In the genomic region with DNA sequence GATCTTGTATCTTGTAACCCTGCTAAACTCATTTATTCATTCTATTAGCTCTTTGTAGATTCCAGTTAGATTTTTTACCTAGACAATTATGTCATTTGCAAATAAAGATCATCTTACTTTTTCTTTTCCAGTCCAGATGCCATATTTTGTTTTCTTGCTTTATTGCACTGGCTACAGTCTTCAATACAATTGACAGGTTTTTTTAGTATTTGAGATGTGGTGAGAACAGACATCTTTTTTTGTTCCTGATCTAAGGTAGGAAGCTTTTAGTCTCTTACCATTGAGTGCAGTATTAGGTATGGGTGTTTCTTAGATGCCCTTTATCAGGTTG, we compare ENCODE assay signal across 35 cellular contexts. TPM values are rescaled to one million over a fixed set of nuclear protein-coding genes. Genes with fewer than 3 reads are reported as not detected.
"Had no signal": no experiment of that assay in that cellular context is flagged by ENCODE, and none has a peak within 500 bp of the region (broad histone marks: within the 10 kb centered on the region; RNA-seq: fewer than 3 reads in every experiment).

No MANE protein-coding gene starts in this region.

- H3K27me3 Mint-ChIP-seq: activated B cell treated with CpG ODN at 0.5 μM for 24 hours; activated CD8-positive, alpha-beta T cell treated with anti-CD3 and anti-CD28 coated beads for 36 hours; activated naive CD8-positive, alpha-beta T cell; activated T-helper 17 cell treated with anti-CD3 and anti-CD28 coated beads, Interleukin-2, amount 50 U/mL, for 72 hours; central memory CD8-positive, alpha-beta T cell; dendritic cell treated with granulocyte-macrophage colony-stimulating factor and Interleukin-4, amounts not matched to agents 40 ng/mL and 50 ng/mL, for 4 days; T-helper 17 cell had no signal

- ATAC-seq: activated CD4-positive, CD25-positive, alpha-beta regulatory T cell treated with anti-CD3 and anti-CD28 coated beads, Interleukin-2, amount 50 U/mL, for 24 hours; activated CD8-positive, alpha-beta T cell treated with anti-CD3 and anti-CD28 coated beads for 36 hours; activated T-cell treated with anti-CD3 and anti-CD28 coated beads, Interleukin-2, amount 50 U/mL, for 4 hours; activated T-helper 17 cell treated with anti-CD3 and anti-CD28 coated beads, Interleukin-2, amount 50 U/mL, for 72 hours; foreskin keratinocyte; gastrocnemius medialis; heart left ventricle; T-helper 17 cell had no signal

- DNase-seq: activated B cell treated with CpG ODN at 0.5 μM for 24 hours; activated CD4-positive, alpha-beta T cell treated with anti-CD3 and anti-CD28 coated beads for 48 hours; activated CD4-positive, alpha-beta T cell treated with anti-CD3 and anti-CD28 coated beads, Interleukin-2, amount 50 U/mL, for 1 hour; activated CD4-positive, alpha-beta T cell treated with anti-CD3 and anti-CD28 coated beads, Interleukin-2, amount 50 U/mL, for 48 hours; activated CD8-positive, alpha-beta memory T cell treated with anti-CD3 and anti-CD28 coated beads for 24 hours; activated CD8-positive, alpha-beta T cell treated with anti-CD3 and anti-CD28 coated beads for 36 hours; activated effector memory CD4-positive, alpha-beta T cell treated with Interleukin-2 at 50 U/mL for 16 hours; activated gamma-delta T cell treated with Interleukin-2 at 50 U/mL for 16 hours; activated naive CD4-positive, alpha-beta T cell treated with anti-CD3 and anti-CD28 coated beads, Interleukin-2, amount 50 U/mL, for 16 hours; activated naive CD4-positive, alpha-beta T cell treated with Interleukin-2 at 50 U/mL for 16 hours; activated T-cell treated with anti-CD3 and anti-CD28 coated beads, Interleukin-2, amount 50 U/mL, for 4 hours; amniotic stem cell; anterior cingulate cortex; brain microvascular endothelial cell; dorsolateral prefrontal cortex; effector memory CD4-positive, alpha-beta T cell; erythroblast; foreskin keratinocyte; gastrocnemius medialis; glutamatergic neuron; heart left ventricle; T-helper 1 cell; T-helper 17 cell; T1000; WERI-Rb-1 had no signal

- H3K27ac ChIP-seq: brain microvascular endothelial cell, coronary artery, dorsolateral prefrontal cortex, esophagus muscularis mucosa, foreskin keratinocyte, gastrocnemius medialis, heart left ventricle, WERI-Rb-1 had no signal

- H3K4me3 ChIP-seq: coronary artery, dorsolateral prefrontal cortex, esophagus muscularis mucosa, gastrocnemius medialis, heart left ventricle had no signal

- H3K4me1 ChIP-seq: esophagus muscularis mucosa, gastrocnemius medialis, heart left ventricle had no signal

- H3K4me3 Mint-ChIP-seq: activated B cell treated with CpG ODN at 0.5 μM for 24 hours; activated CD8-positive, alpha-beta T cell treated with anti-CD3 and anti-CD28 coated beads for 36 hours; activated naive CD8-positive, alpha-beta T cell; activated T-cell treated with anti-CD3 and anti-CD28 coated beads, Interleukin-2, amount 50 U/mL, for 4 hours; activated T-helper 17 cell treated with anti-CD3 and anti-CD28 coated beads, Interleukin-2, amount 50 U/mL, for 72 hours; central memory CD8-positive, alpha-beta T cell; dendritic cell treated with granulocyte-macrophage colony-stimulating factor and Interleukin-4, amounts not matched to agents 40 ng/mL and 50 ng/mL, for 4 days; T-helper 17 cell; T-helper 2 cell treated with Interferon-gamma antibody and Interleukin-4, amounts not matched to agents 5 μg/mL and 100 μg/mL, for 36 hours had no signal

- H3K27ac Mint-ChIP-seq: activated B cell treated with CpG ODN at 0.5 μM for 24 hours; activated CD8-positive, alpha-beta T cell treated with anti-CD3 and anti-CD28 coated beads for 36 hours; activated naive CD8-positive, alpha-beta T cell; activated T-helper 17 cell treated with anti-CD3 and anti-CD28 coated beads, Interleukin-2, amount 50 U/mL, for 72 hours; dendritic cell treated with granulocyte-macrophage colony-stimulating factor and Interleukin-4, amounts not matched to agents 40 ng/mL and 50 ng/mL, for 4 days; T-helper 17 cell; T-helper 2 cell treated with Interferon-gamma antibody and Interleukin-4, amounts not matched to agents 5 μg/mL and 100 μg/mL, for 36 hours had no signal

- H3K27me3 ChIP-seq: brain microvascular endothelial cell, dorsolateral prefrontal cortex, esophagus muscularis mucosa, foreskin keratinocyte, gastrocnemius medialis, heart left ventricle had no signal

RNA-seq across cellular contexts. Expression of a gene that starts 12.1 kb away (rescaled TPM):
- total RNA-seq: activated B cell treated with CpG ODN at 0.5 μM for 24 hours; activated CD8-positive, alpha-beta T cell treated with anti-CD3 and anti-CD28 coated beads for 36 hours; activated T-cell treated with anti-CD3 and anti-CD28 coated beads, Interleukin-2, amount 50 U/mL, for 4 hours; activated T-helper 17 cell treated with anti-CD3 and anti-CD28 coated beads, Interleukin-2, amount 50 U/mL, for 72 hours; bronchial epithelial cell; cardiac septum; foreskin keratinocyte; gastrocnemius medialis; T-helper 17 cell had no signal
- polyA plus RNA-seq: foreskin keratinocyte had no signal
